ENCODE assay signal across 11 cellular contexts in the genomic region with DNA sequence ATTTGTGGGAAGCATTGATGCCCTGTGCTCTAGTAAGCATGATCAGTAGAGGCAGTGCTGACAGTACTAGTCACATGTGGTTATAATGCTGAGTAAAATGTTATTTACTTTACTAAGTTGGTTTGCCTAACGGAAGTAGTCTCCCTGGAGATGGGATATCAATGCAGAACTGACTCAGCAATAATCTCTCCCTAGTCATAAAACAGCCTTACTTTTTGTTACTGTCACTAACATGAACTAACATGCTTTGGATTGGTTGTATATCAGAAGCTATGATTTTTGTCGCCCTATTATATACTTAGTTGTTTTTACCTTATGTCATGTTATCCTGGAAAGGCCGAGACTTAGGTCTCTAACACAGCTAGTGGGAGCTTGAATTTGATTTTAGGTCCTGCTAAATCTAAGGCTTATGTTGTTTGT. TPM values are rescaled to one million over a fixed set of nuclear protein-coding genes. Genes with fewer than 3 reads are reported as not detected.
A peak's percentile ranks its signal among the peaks of the same experiment; 100 is the strongest.
DNase-seq lines count a peak whose midpoint lies in the region; ATAC-seq and TF ChIP-seq lines count a peak whose summit lies in the region.
"Had no signal": no experiment of that assay in that cellular context is flagged by ENCODE, and none has a peak within 500 bp of the region (broad histone marks: within the 10 kb centered on the region; RNA-seq: fewer than 3 reads in every experiment).

No MANE protein-coding gene starts in this region.

- H3K4me1 Mint-ChIP-seq in progenitor cell of endocrine pancreas (ENCODE audit: low read depth), result peaks cover 13% of the 10 kb centered on the region

- peaks cover 22 to 86% (median 68%) of the 10 kb centered on the region in 4 donors for H3K4me1 ChIP-seq in esophagus muscularis mucosa

- H3K27me3 ChIP-seq in esophagus muscularis mucosa, result no peaks in the 10 kb centered on the region
- H3K27me3 ChIP-seq: cardiac muscle cell had no signal

- peak overlapping the region in 3 of 4 donors; percentile 0 to 17 (median 13) for H3K27ac ChIP-seq in esophagus muscularis mucosa (replicated peaks in 1 of 4)
- H3K27ac ChIP-seq: cardiac muscle cell had no signal

- peaks cover 4% of the 10 kb centered on the region for H3K36me3 Mint-ChIP-seq in progenitor cell of endocrine pancreas (ENCODE audit: insufficient read depth)

- H3K27ac Mint-ChIP-seq in progenitor cell of endocrine pancreas, result no peak overlapping the region
- H3K27ac Mint-ChIP-seq: T-cell had no signal

- 50% methylated on average over 3 of the region's 3 CpGs for WGBS in esophagus muscularis mucosa

- H3K36me3 ChIP-seq in esophagus muscularis mucosa, result no peaks in the 10 kb centered on the region
- H3K36me3 ChIP-seq: cardiac muscle cell had no signal

- TF ChIP-seq POLR2A in esophagus muscularis mucosa (IDR thresholded peaks at IDR 0.05; ENCODE audit: low read depth), result no peak

- intact Hi-C loops in esophagus muscularis mucosa (cut with DNase I), result no loop called here

- DNase-seq in GF-D8 (lab: John Stamatoyannopoulos, UW) (peak; percentile 12), OCI-M1 (lab: John Stamatoyannopoulos, UW) (peak; percentile 82), esophagus muscularis mucosa (ENCODE audit: extremely low spot score) (no peak), renal cortical epithelial cell (ENCODE audit: low read depth) (peak; percentile 93), nucleus accumbens (lab: John Stamatoyannopoulos, UW) (no peak), progenitor cell of endocrine pancreas (ENCODE audit: low spot score, unreplicated experiment) (no peak)
- DNase-seq in stimulated activated CD4-positive, alpha-beta T cell treated with anti-CD3 and anti-CD28 coated beads, Interleukin-15, amount 100 ng/mL, for 24 hours, result no peak
- DNase-seq in stimulated activated naive CD8-positive, alpha-beta T cell treated with anti-CD3 and anti-CD28 coated beads, Interleukin-15, Interleukin-2, amounts not matched to agents 100 U/mL and 50 U/mL, for 24 hours, result no peak
- DNase-seq: T-cell had no signal

- no peak overlapping the region for H3K4me3 ChIP-seq in esophagus muscularis mucosa
- H3K4me3 ChIP-seq: cardiac muscle cell had no signal

- no peaks in the 10 kb centered on the region for H3K9me3 Mint-ChIP-seq in progenitor cell of endocrine pancreas (ENCODE audit: low read depth)
- H3K9me3 Mint-ChIP-seq: neural crest cell had no signal

- TF ChIP-seq EP300 in esophagus muscularis mucosa (IDR thresholded peaks at IDR 0.05), result no peak

- no peaks in the 10 kb centered on the region for H3K9me3 ChIP-seq in esophagus muscularis mucosa

- no peak for TF ChIP-seq CTCF in esophagus muscularis mucosa (IDR thresholded peaks at IDR 0.05)
- no peak for TF ChIP-seq CTCF in progenitor cell of endocrine pancreas (IDR thresholded peaks at IDR 0.05; ENCODE audit: unreplicated experiment)

- H3K4me3 Mint-ChIP-seq in progenitor cell of endocrine pancreas (ENCODE audit: low read depth), result no peak overlapping the region
- H3K4me3 Mint-ChIP-seq: neural crest cell, T-cell had no signal

- no peak for ATAC-seq in stimulated activated naive CD8-positive, alpha-beta T cell treated with anti-CD3 and anti-CD28 coated beads, Interleukin-15, Interleukin-2, amounts not matched to agents 100 U/mL and 50 U/mL, for 24 hours
- ATAC-seq: T-cell had no signal

- H3K27me3 Mint-ChIP-seq in progenitor cell of endocrine pancreas, result no peaks in the 10 kb centered on the region
- H3K27me3 Mint-ChIP-seq: T-cell had no signal

RNA-seq across cellular contexts. Expression of gene SOCS5, which starts 50.0 kb away (rescaled TPM):
- total RNA-seq in esophagus muscularis mucosa (10 to 100 TPM; 47.2 to 73.5 (median 59.5) TPM), renal cortical epithelial cell (13.4 and 29.3 TPM in 2 replicates), progenitor cell of endocrine pancreas (16.6 and 17.3 TPM in 2 replicates)

Comparison
In these comparisons a context has a peak if more than half of its experiments do, and no peak if none do; other contexts are left out.
1. DNase-seq: peak in GF-D8 (single experiment), OCI-M1 (single experiment) and renal cortical epithelial cell (single experiment); none in esophagus muscularis mucosa (single experiment), nucleus accumbens (0 of 56), progenitor cell of endocrine pancreas (single experiment), stimulated activated CD4-positive, alpha-beta T cell treated with anti-CD3 and anti-CD28 coated beads, Interleukin-15, amount 100 ng/mL, for 24 hours (single experiment) and stimulated activated naive CD8-positive, alpha-beta T cell treated with anti-CD3 and anti-CD28 coated beads, Interleukin-15, Interleukin-2, amounts not matched to agents 100 U/mL and 50 U/mL, for 24 hours (single experiment).